1 cellular context compared by ENCODE assay signal in the genomic region with DNA sequence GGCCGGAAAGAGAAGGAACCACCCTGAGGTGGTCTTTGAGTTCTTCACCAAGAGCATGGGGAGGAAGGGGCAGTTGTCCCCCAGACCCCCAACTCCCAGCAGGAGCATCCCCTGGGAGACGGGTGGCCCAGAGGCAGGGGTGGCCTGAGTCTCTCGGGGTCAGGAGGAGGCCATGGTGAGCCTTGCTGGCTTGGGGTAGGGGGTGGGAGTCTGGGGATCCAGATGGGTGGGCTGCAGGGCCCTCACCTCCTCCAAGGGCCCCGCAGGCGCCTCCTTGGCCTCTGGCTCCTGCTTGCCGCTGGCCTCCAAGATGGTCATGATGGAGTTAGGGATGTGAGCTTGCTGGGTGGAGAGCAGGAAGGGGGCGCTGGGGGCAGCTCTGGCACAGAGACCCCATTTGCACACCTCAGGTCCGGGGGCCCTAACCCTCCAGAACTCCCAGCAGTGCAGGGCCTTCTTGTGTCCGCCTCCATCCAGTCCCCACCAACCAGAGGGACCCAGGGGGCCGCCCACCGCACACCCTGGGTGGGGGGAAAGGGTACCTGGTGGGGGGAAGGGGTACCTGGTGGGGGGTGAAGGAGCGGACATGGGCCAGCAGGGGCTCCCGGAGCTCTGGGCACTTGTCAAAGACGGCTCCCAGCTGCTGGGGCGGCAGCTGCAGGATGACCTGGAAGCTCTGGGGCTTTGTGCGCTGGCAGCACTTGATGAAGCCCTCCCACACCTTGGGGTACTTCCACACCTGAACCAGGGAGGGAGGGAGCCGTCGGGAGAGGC.
TF ChIP-seq lines count a peak whose summit lies in the region.

No MANE protein-coding gene starts in this region.

TF ChIP-seq in H1, 55 proteins besides CTCF, POLR2A, EP300 and RAD21:
- TF ChIP-seq RBBP5 (IDR thresholded peaks at IDR 0.05; ENCODE audit: borderline replicate concordance, low read depth, low read length), result 0 out of 2 replicates have a peak, but pooled peaks have one; percentile 17
- no peak for TF ChIP-seq CHD7 (IDR thresholded peaks at IDR 0.05; ENCODE audit: insufficient replicate concordance, low read length)
- no peak for TF ChIP-seq RXRA (IDR thresholded peaks at IDR 0.05; ENCODE audit: insufficient read depth, low read depth, low read length)
- TF ChIP-seq ASH2L (IDR thresholded peaks at IDR 0.05; ENCODE audit: low read length), result no peak
TF ChIP-seq in H1: peak in this region for 1.
